ENCODE assay signal across 19 cellular contexts in the genomic region with DNA sequence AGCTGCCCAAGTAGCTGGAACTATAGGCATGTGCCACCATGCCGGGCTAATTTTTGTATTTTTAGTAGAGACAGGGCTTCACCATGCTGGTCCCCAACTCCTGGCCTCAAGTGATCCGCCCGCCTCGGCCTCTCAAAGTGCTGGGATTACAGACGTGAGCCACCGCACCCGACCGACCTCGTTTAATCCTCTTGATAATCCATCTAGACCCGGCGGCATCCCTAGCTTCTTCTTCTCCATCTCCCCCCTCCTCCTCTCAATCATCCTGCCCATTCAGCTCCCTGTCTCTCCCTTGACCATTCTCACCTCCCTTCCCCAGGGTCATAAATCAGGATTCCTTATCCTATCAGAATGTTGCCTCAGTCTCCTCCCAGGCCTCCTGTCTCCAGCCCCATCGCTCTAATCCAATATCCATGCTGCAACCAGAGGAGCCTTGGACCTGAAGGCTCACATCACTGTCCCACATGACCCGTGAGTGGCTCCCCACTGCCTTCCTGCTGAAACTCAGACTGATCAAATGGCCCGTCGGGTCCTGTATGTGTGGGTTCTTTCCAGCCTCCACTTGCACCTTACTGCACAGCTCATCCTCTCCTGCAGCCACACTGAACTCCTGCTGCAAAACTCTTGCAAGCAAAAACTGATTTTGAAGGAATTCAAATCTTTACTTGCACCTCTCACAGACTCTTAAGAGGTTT.
"Had no signal": no experiment of that assay in that cellular context is flagged by ENCODE, and none has a peak within 500 bp of the region (broad histone marks: within the 10 kb centered on the region; RNA-seq: fewer than 3 reads in every experiment).

No MANE protein-coding gene starts in this region.

- ATAC-seq: activated CD4-positive, CD25-positive, alpha-beta regulatory T cell treated with anti-CD3 and anti-CD28 coated beads, Interleukin-2, amount 50 U/mL, for 24 hours; activated CD8-positive, alpha-beta T cell treated with anti-CD3 and anti-CD28 coated beads, Interleukin-2, amount 10 ng/mL, durations not matched to agents 7 days and 5 days; gastroesophageal sphincter; natural killer cell; SK-N-SH treated with all-trans-retinoic acid at 6 μM for 48 hours had no signal

- H3K9me3 ChIP-seq: gastroesophageal sphincter, left ventricle myocardium inferior, neutrophil, thoracic aorta, upper lobe of left lung had no signal

- H3K27ac ChIP-seq: epithelial cell of prostate, gastroesophageal sphincter, left ventricle myocardium inferior, neutrophil, parathyroid adenoma, thoracic aorta, upper lobe of left lung had no signal

- DNase-seq: activated CD4-positive, alpha-beta T cell treated with anti-CD3 and anti-CD28 coated beads, Interleukin-2, amount 10 ng/mL, durations not matched to agents 24 days and 14 days; activated CD8-positive, alpha-beta T cell treated with anti-CD3 and anti-CD28 coated beads, Interleukin-2, amount 10 ng/mL, durations not matched to agents 7 days and 5 days; activated naive CD4-positive, alpha-beta T cell treated with anti-CD3 and anti-CD28 coated beads, Interleukin-2, amount 10 ng/mL, durations not matched to agents 7 days and 5 days; amygdala; cerebellar nuclear complex; cortex of kidney; left ventricle myocardium inferior; midbrain; stimulated activated CD4-positive, alpha-beta T cell treated with anti-CD3 and anti-CD28 coated beads, Interleukin-2, amount 100 ng/mL, for 48 hours; stimulated activated naive CD4-positive, alpha-beta T cell had no signal

- H3K36me3 ChIP-seq: gastroesophageal sphincter, left ventricle myocardium inferior, neutrophil, thoracic aorta, upper lobe of left lung had no signal

- H3K4me3 ChIP-seq: gastroesophageal sphincter, left ventricle myocardium inferior, thoracic aorta, upper lobe of left lung had no signal

- H3K27me3 ChIP-seq: upper lobe of left lung had no signal
